In the genomic region with DNA sequence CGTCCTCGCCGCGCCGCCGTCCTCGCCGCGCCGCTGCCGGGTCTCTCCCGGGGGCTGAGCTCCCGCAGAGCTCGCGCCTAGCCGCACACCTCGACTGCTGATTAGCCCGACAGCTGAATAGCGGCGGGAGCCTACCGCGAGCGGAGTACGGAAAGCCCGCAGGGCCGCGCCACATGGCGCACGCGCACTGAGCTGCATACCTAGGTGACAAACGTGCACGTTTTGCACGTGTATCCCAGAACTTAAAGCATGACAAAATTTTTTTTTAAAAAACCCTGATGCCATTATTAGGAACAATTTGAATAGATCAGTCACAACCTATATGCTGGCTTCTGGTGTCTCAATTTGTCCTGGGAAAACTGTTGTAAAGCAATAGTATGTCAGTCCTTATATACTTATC, we compare ENCODE assay signal across 8 cellular contexts. TPM values are rescaled to one million over a fixed set of nuclear protein-coding genes. Genes with fewer than 3 reads are reported as not detected.
DNase-seq lines count a peak whose midpoint lies in the region; ATAC-seq and TF ChIP-seq lines count a peak whose summit lies in the region.

GOLGA8A (minus strand) TSS at position 122 of the 400 bp plus-strand sequence. CDS start 48,117 bp downstream, outside the sequence.

- POLR2A ChIA-PET in activated CD8-positive, alpha-beta T cell treated with anti-CD3 and anti-CD28 coated beads, Interleukin-2, amount 10 ng/mL, durations not matched to agents 7 days and 5 days (lab: Charles Lee), result no interaction called here

- CTCF ChIA-PET in activated CD8-positive, alpha-beta T cell treated with anti-CD3 and anti-CD28 coated beads, Interleukin-2, amount 10 ng/mL, durations not matched to agents 7 days and 5 days (lab: Charles Lee), result interaction anchor here (1.6 to 1.9 kb wide), 2 partner anchors 71 to 150 kb away, joined by 5 to 10 read pairs; partner anchors contain the start of gene LPCAT4

- H3K4me1 ChIP-seq in effector memory CD4-positive, alpha-beta T cell (ENCODE audit: control insufficient read depth, insufficient read depth, low read length, poor library complexity, severe bottlenecking), result no peaks in the 10 kb centered on the region
- no peaks in the 10 kb centered on the region for H3K4me1 ChIP-seq in mesendoderm (ENCODE audit: control insufficient read depth, low read depth, low read length)

- H2BK5ac ChIP-seq in mesendoderm (ENCODE audit: low read length), result no peak within 1 kb of the TSS

- no peaks in the 10 kb centered on the region for H3K79me1 ChIP-seq in mesendoderm (ENCODE audit: low read length)

- peaks cover 26% of the 10 kb centered on the region for H3K36me3 Mint-ChIP-seq in activated CD8-positive, alpha-beta T cell treated with anti-CD3 and anti-CD28 coated beads, Interleukin-2, amount 10 ng/mL, durations not matched to agents 7 days and 5 days (ENCODE audit: low read depth)

- peaks cover 14% of the 10 kb centered on the region for H3K27me3 Mint-ChIP-seq in activated CD8-positive, alpha-beta T cell treated with anti-CD3 and anti-CD28 coated beads, Interleukin-2, amount 10 ng/mL, durations not matched to agents 7 days and 5 days (ENCODE audit: low read depth)

- H3K27ac ChIP-seq in effector memory CD4-positive, alpha-beta T cell (ENCODE audit: insufficient read depth, low read length, poor library complexity, severe bottlenecking), result peak within 1 kb of the TSS; percentile 18
- H3K27ac ChIP-seq in mesendoderm (ENCODE audit: low read depth, low read length), result no peak within 1 kb of the TSS

- H3K9me3 ChIP-seq in effector memory CD4-positive, alpha-beta T cell (ENCODE audit: control insufficient read depth, low read length), result no peaks in the 10 kb centered on the region

- no peak within 1 kb of the TSS for H4K5ac ChIP-seq in mesendoderm (ENCODE audit: low read length)

- no peak within 1 kb of the TSS for H2BK120ac ChIP-seq in mesendoderm (ENCODE audit: low read depth, low read length)

- H3K4me3 Mint-ChIP-seq in activated CD8-positive, alpha-beta T cell treated with anti-CD3 and anti-CD28 coated beads, Interleukin-2, amount 10 ng/mL, durations not matched to agents 7 days and 5 days, result peak within 1 kb of the TSS; percentile 89

- peak; percentile 35 for TF ChIP-seq POLR2A in GM15510 (IDR thresholded peaks at IDR 0.05; ENCODE audit: borderline replicate concordance, extremely low read depth, insufficient read length)

- H3K23ac ChIP-seq in mesendoderm (ENCODE audit: low read length), result no peak within 1 kb of the TSS

- H2AK5ac ChIP-seq in mesendoderm (ENCODE audit: low read length), result no peak within 1 kb of the TSS

- peak within 1 kb of the TSS; percentile 73 for H3K4me3 ChIP-seq in effector memory CD4-positive, alpha-beta T cell (ENCODE audit: insufficient read depth, low read depth, low read length, poor library complexity, severe bottlenecking)
- H3K4me3 ChIP-seq in mesendoderm (ENCODE audit: low read length), result peak within 1 kb of the TSS; percentile 22

- peak within 1 kb of the TSS; percentile 56 for H3K56ac ChIP-seq in mesendoderm (ENCODE audit: low read length)

- H3K36me3 ChIP-seq in effector memory CD4-positive, alpha-beta T cell (ENCODE audit: control insufficient read depth, insufficient read depth, low read length), result no peaks in the 10 kb centered on the region
- H3K36me3 ChIP-seq in mesendoderm (ENCODE audit: control insufficient read depth, insufficient read depth, low read length), result no peaks in the 10 kb centered on the region

- H3K4ac ChIP-seq in mesendoderm (ENCODE audit: low read depth, low read length), result no peak within 1 kb of the TSS

- H4K8ac ChIP-seq in mesendoderm (ENCODE audit: low read depth, low read length), result no peak within 1 kb of the TSS

- H3K27ac Mint-ChIP-seq in activated CD8-positive, alpha-beta T cell treated with anti-CD3 and anti-CD28 coated beads, Interleukin-2, amount 10 ng/mL, durations not matched to agents 7 days and 5 days, result peak within 1 kb of the TSS; percentile 93

- peak within 1 kb of the TSS; percentile 77 for H3K18ac ChIP-seq in mesendoderm (ENCODE audit: low read length)

- H3K79me2 ChIP-seq in mesendoderm (ENCODE audit: control insufficient read depth, insufficient read depth, low read length), result no peaks in the 10 kb centered on the region

- no peak within 1 kb of the TSS for H2BK15ac ChIP-seq in mesendoderm (replicated peaks; ENCODE audit: low read depth)

- DNase-seq in NCI-H345 treated with DMSO at 0.1 percent for 48 hours (lab: John Stamatoyannopoulos, UW; ENCODE audit: unreplicated experiment) (peak; percentile 53), mesendoderm (peak; percentile 72)
- peak; percentile 85 for DNase-seq in activated CD8-positive, alpha-beta T cell treated with anti-CD3 and anti-CD28 coated beads, Interleukin-2, amount 10 ng/mL, durations not matched to agents 7 days and 5 days
- DNase-seq in effector memory CD4-positive, alpha-beta T cell, result peak; percentile 56 to 72 (median 71)
- DNase-seq in stimulated activated CD8-positive, alpha-beta memory T cell treated with anti-CD3 and anti-CD28 coated beads, Interleukin-12 subunit alpha, Interleukin-12 subunit beta, amount 100 ng/mL, for 4 hours (ENCODE audit: low read depth), result peak; percentile 70

- H3K4me1 Mint-ChIP-seq in activated CD8-positive, alpha-beta T cell treated with anti-CD3 and anti-CD28 coated beads, Interleukin-2, amount 10 ng/mL, durations not matched to agents 7 days and 5 days (ENCODE audit: low read depth), result peaks cover 26% of the 10 kb centered on the region

- peak; percentile 68 for ATAC-seq in HG03039 (IDR thresholded peaks at IDR 0.05; ENCODE audit: unreplicated experiment)
- peak; percentile 79 for ATAC-seq in activated CD8-positive, alpha-beta T cell treated with anti-CD3 and anti-CD28 coated beads, Interleukin-2, amount 10 ng/mL, durations not matched to agents 7 days and 5 days
- no peak for ATAC-seq in HG03378 (IDR thresholded peaks at IDR 0.05; ENCODE audit: unreplicated experiment)

- peak within 1 kb of the TSS; percentile 62 for H3K4me2 ChIP-seq in mesendoderm (ENCODE audit: low read length)

- H3K27me3 ChIP-seq in effector memory CD4-positive, alpha-beta T cell (replicated peaks; ENCODE audit: control insufficient read depth, insufficient read depth, low read length, poor library complexity, severe bottlenecking), result no peaks in the 10 kb centered on the region
- H3K27me3 ChIP-seq in mesendoderm (ENCODE audit: insufficient read depth, low read length, poor library complexity), result peaks cover 5% of the 10 kb centered on the region

- no peaks in the 10 kb centered on the region for H3K9me3 Mint-ChIP-seq in activated CD8-positive, alpha-beta T cell treated with anti-CD3 and anti-CD28 coated beads, Interleukin-2, amount 10 ng/mL, durations not matched to agents 7 days and 5 days (ENCODE audit: insufficient read depth)

- peak within 1 kb of the TSS; percentile 59 for H3K9ac ChIP-seq in mesendoderm (ENCODE audit: low read length)

- no CpG with 5 or more reads among the region's 33 CpGs for WGBS in mesendoderm (ENCODE audit: extremely low coverage, insufficient coverage, low lambda C conversion rate)

RNA-seq across cellular contexts. Expression of gene GOLGA8A, which starts in this region (rescaled TPM):
- total RNA-seq in activated CD8-positive, alpha-beta T cell treated with anti-CD3 and anti-CD28 coated beads, Interleukin-2, amount 10 ng/mL, durations not matched to agents 7 days and 5 days, result 100 to 1,000 TPM; 207 to 215 TPM
- polyA plus RNA-seq in mesendoderm (2013, experiment 1 of 2), result 5.0 TPM
- 5.2 TPM for polyA plus RNA-seq in mesendoderm (2013, experiment 2 of 2)
